In genomic region chr17:56317351-56318208, GRCh38 we compare ENCODE assay signal across 15 cellular contexts.
"Had no signal": no experiment of that assay in that cellular context is flagged by ENCODE, and none has a peak within 500 bp of the region (broad histone marks: within the 10 kb centered on the region; RNA-seq: fewer than 3 reads in every experiment).

No MANE protein-coding gene starts in this region.

- H3K27ac ChIP-seq: adrenal gland, colonic mucosa, pancreas, tibial artery, uterus had no signal

- H3K4me2 ChIP-seq: smooth muscle cell had no signal

- H3K27me3 ChIP-seq: adrenal gland, colonic mucosa, tibial artery, uterus had no signal

- H3K36me3 ChIP-seq: adrenal gland, colonic mucosa, pancreas, tibial artery, uterus had no signal

- H3K4me3 ChIP-seq: adrenal gland, colonic mucosa, pancreas, smooth muscle cell, tibial artery, uterus had no signal

- ATAC-seq: activated CD4-positive, alpha-beta T cell treated with anti-CD3 and anti-CD28 coated beads for 36 hours; activated CD8-positive, alpha-beta T cell treated with anti-CD3 and anti-CD28 coated beads, Interleukin-2, amount 10 ng/mL, durations not matched to agents 7 days and 5 days; pancreas; stimulated activated effector memory CD8-positive, alpha-beta T cell treated with anti-CD3 and anti-CD28 coated beads, Interleukin-12 subunit alpha, Interleukin-12 subunit beta, amount 100 ng/mL, for 72 hours had no signal

- DNase-seq: activated CD4-positive, alpha-beta T cell treated with anti-CD3 and anti-CD28 coated beads for 36 hours; activated CD8-positive, alpha-beta T cell treated with anti-CD3 and anti-CD28 coated beads, Interleukin-2, amount 10 ng/mL, durations not matched to agents 7 days and 5 days; activated naive CD4-positive, alpha-beta T cell treated with anti-CD3 and anti-CD28 coated beads, Interleukin-2, amount 10 ng/mL, durations not matched to agents 7 days and 5 days; adrenal gland; caudate nucleus; colonic mucosa; effector memory CD4-positive, alpha-beta T cell; immature natural killer cell; mesenchymal stem cell; pancreas; T1000; tibial artery; uterus had no signal

- H3K4me1 ChIP-seq: adrenal gland, colonic mucosa, pancreas, tibial artery, uterus had no signal

- H3K9me3 ChIP-seq: adrenal gland, colonic mucosa, pancreas, tibial artery, uterus had no signal
